ENCODE assay signal across 18 cellular contexts in the genomic region with DNA sequence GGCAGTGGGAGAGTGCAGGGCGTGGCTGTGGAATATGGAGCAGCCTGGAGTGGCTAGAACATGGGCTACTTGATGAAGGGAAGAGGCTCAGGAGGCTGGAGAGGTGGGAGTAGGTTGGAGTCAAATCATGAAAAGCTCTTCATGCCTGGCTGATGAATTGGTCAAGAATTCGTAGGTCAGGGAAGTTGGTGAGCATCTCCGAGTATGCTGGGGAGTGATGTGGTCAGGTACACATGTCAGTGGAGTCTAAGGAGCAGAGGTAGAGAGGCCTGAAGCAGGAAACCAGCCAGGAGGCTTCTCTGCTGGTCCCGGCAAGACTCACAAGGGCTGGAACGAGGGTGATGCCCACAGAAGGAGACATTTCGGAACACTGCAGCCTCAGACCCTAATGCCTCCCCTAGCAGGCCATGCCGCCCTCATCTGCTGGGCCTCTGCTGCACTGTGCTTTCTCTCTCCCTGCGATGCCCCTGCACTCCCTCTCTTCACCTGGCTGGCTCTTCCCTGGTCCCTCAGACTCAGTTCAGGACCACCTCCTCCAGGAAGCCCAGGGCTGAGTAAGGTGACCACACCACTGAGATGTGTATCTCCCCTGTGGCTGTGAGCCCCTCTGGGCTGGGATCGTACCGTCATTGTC. TPM values are rescaled to one million over a fixed set of nuclear protein-coding genes. Genes with fewer than 3 reads are reported as not detected.
"Had no signal": no experiment of that assay in that cellular context is flagged by ENCODE, and none has a peak within 500 bp of the region (broad histone marks: within the 10 kb centered on the region; RNA-seq: fewer than 3 reads in every experiment).

No MANE protein-coding gene starts in this region.

- H3K36me3 Mint-ChIP-seq: activated naive CD8-positive, alpha-beta T cell treated with anti-CD3 and anti-CD28 coated beads, Interleukin-2, amount 10 ng/mL, durations not matched to agents 7 days and 5 days; brain; memory B cell; naive B cell had no signal

- DNase-seq: activated CD4-positive, alpha-beta T cell treated with anti-CD3 and anti-CD28 coated beads, Interleukin-2, amount 50 U/mL, for 4 hours; activated naive CD4-positive, alpha-beta T cell; activated naive CD8-positive, alpha-beta T cell treated with anti-CD3 and anti-CD28 coated beads, Interleukin-2, amount 10 ng/mL, durations not matched to agents 7 days and 5 days; colonic mucosa; endodermal cell; foreskin keratinocyte; mucosa of descending colon; naive B cell; pancreas; stimulated activated CD8-positive, alpha-beta memory T cell treated with anti-CD3 and anti-CD28 coated beads, Interleukin-4, amount 100 ng/mL, for 48 hours; stimulated activated naive CD4-positive, alpha-beta T cell treated with Interleukin-2 at 50 U/mL for 16 hours; transverse colon had no signal

- H3K9me3 Mint-ChIP-seq: activated naive CD8-positive, alpha-beta T cell treated with anti-CD3 and anti-CD28 coated beads, Interleukin-2, amount 10 ng/mL, durations not matched to agents 7 days and 5 days; brain; central memory CD8-positive, alpha-beta T cell; endodermal cell; memory B cell; T-helper 2 cell treated with Interferon-gamma antibody and Interleukin-4, amounts not matched to agents 5 μg/mL and 100 μg/mL, for 36 hours had no signal

- H3K27me3 ChIP-seq: colonic mucosa, neutrophil, pancreas, transverse colon had no signal

- H3K36me3 ChIP-seq: colonic mucosa, neutrophil, pancreas, transverse colon had no signal

- H3K4me3 ChIP-seq: colonic mucosa, mucosa of descending colon, pancreas, transverse colon had no signal

- H3K4me1 ChIP-seq: colonic mucosa, foreskin keratinocyte had no signal

- H3K4me3 Mint-ChIP-seq: activated naive CD8-positive, alpha-beta T cell treated with anti-CD3 and anti-CD28 coated beads, Interleukin-2, amount 10 ng/mL, durations not matched to agents 7 days and 5 days; brain; central memory CD8-positive, alpha-beta T cell; endodermal cell; memory B cell; naive B cell; T-helper 2 cell treated with Interferon-gamma antibody and Interleukin-4, amounts not matched to agents 5 μg/mL and 100 μg/mL, for 36 hours had no signal

- H3K4me1 Mint-ChIP-seq: activated naive CD8-positive, alpha-beta T cell treated with anti-CD3 and anti-CD28 coated beads, Interleukin-2, amount 10 ng/mL, durations not matched to agents 7 days and 5 days; brain; central memory CD8-positive, alpha-beta T cell; endodermal cell; memory B cell; naive B cell had no signal

- H3K27ac Mint-ChIP-seq: activated naive CD8-positive, alpha-beta T cell treated with anti-CD3 and anti-CD28 coated beads, Interleukin-2, amount 10 ng/mL, durations not matched to agents 7 days and 5 days; endodermal cell; memory B cell; T-helper 2 cell treated with Interferon-gamma antibody and Interleukin-4, amounts not matched to agents 5 μg/mL and 100 μg/mL, for 36 hours had no signal

- H3K27ac ChIP-seq: colonic mucosa, epithelial cell of prostate, foreskin keratinocyte, neutrophil, transverse colon had no signal

- H3K9me3 ChIP-seq: colonic mucosa, mucosa of descending colon, neutrophil, pancreas, transverse colon had no signal

- ATAC-seq: foreskin keratinocyte, mucosa of descending colon had no signal

RNA-seq across cellular contexts. Expression of gene TMOD1, which starts 33.6 kb away (rescaled TPM):
- total RNA-seq: foreskin keratinocyte had no signal
- polyA plus RNA-seq: foreskin keratinocyte had no signal
